In the genomic region with DNA sequence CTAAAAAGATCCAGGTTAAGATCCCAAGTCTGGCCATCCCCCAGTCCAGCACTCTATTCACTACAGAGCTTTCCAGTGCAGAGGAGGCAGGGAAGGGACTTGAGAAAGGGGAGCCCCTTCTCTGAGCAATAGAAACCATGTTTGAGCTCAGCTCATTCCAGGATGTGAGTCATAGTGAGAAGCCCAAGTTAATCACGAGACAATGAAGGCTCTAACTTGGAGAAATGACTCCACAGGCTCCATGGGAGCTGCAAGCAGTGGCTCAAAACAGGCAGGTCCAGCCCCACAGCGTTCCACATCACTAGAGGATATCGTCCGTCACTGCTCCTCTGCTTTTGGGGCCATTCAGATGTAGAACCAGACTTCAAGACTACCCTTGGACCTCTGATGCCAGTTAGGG, we compare ENCODE assay signal across 11 cellular contexts. TPM values are rescaled to one million over a fixed set of nuclear protein-coding genes. Genes with fewer than 3 reads are reported as not detected.
DNase-seq lines count a peak whose midpoint lies in the region; TF ChIP-seq lines count a peak whose summit lies in the region.
"Had no signal": no experiment of that assay in that cellular context is flagged by ENCODE, and none has a peak within 500 bp of the region (broad histone marks: within the 10 kb centered on the region; RNA-seq: fewer than 3 reads in every experiment).

No MANE protein-coding gene starts in this region.

- TF ChIP-seq CTCF in RWPE1 (conservative IDR thresholded peaks at IDR 0.05; ENCODE audit: low read depth) (no peak), smooth muscle cell (IDR thresholded peaks at IDR 0.05; ENCODE audit: borderline replicate concordance, insufficient read depth, poor library complexity, severe bottlenecking) (no peak)

- peaks cover 3% of the 10 kb centered on the region for H3K27me3 ChIP-seq in smooth muscle cell (ENCODE audit: low read depth)
- H3K27me3 ChIP-seq: ascending aorta, BLaER1 had no signal

- peak overlapping the region; percentile 60 for H3K4me2 ChIP-seq in smooth muscle cell
- H3K4me2 ChIP-seq: BLaER1 had no signal

- no peak overlapping the region for H3K4me3 ChIP-seq in smooth muscle cell
- H3K4me3 ChIP-seq: ascending aorta, BLaER1, suprapubic skin had no signal

- H2AFZ ChIP-seq in smooth muscle cell (ENCODE audit: low read depth) = peak overlapping the region; percentile 42

- no peaks in the 10 kb centered on the region for H3K36me3 ChIP-seq in smooth muscle cell (ENCODE audit: low read depth)
- H3K36me3 ChIP-seq: ascending aorta, BLaER1, suprapubic skin had no signal

- H3K4me1 Mint-ChIP-seq in activated CD4-positive, alpha-beta memory T cell treated with anti-CD3 and anti-CD28 coated beads for 36 hours (ENCODE audit: low read depth) = peaks cover 8% of the 10 kb centered on the region
- peaks cover 14% of the 10 kb centered on the region for H3K4me1 Mint-ChIP-seq in activated CD4-positive, alpha-beta memory T cell treated with anti-CD3 and anti-CD28 coated beads, Interleukin-2, amount 10 ng/mL, durations not matched to agents 7 days and 5 days

- H3F3A ChIP-seq in smooth muscle cell (ENCODE audit: low read depth) = no peaks in the 10 kb centered on the region

- 38% methylated on average over 4 of the region's 4 CpGs for WGBS in smooth muscle cell (ENCODE audit: low lambda C conversion rate)

- H3K4me3 Mint-ChIP-seq in activated CD4-positive, alpha-beta memory T cell treated with anti-CD3 and anti-CD28 coated beads for 36 hours = no peak overlapping the region
- no peak overlapping the region for H3K4me3 Mint-ChIP-seq in activated CD4-positive, alpha-beta memory T cell treated with anti-CD3 and anti-CD28 coated beads, Interleukin-2, amount 10 ng/mL, durations not matched to agents 7 days and 5 days

- intact Hi-C loops in activated CD4-positive, alpha-beta memory T cell treated with anti-CD3 and anti-CD28 coated beads for 36 hours (cut with micrococcal nuclease) = loop anchor here (2.0 to 5.0 kb wide), 3 partner anchors 50 to 215 kb away; no protein-coding TSS in a partner anchor

- H3K27ac ChIP-seq in RWPE1 = peak overlapping the region; percentile 64
- peak overlapping the region; percentile 52 for H3K27ac ChIP-seq in epithelial cell of prostate
- H3K27ac ChIP-seq in smooth muscle cell (ENCODE audit: low read depth) = peak overlapping the region; percentile 41
- H3K27ac ChIP-seq: ascending aorta, BLaER1, suprapubic skin had no signal

- H3K9ac ChIP-seq in smooth muscle cell (ENCODE audit: low read depth) = no peak overlapping the region
- H3K9ac ChIP-seq: BLaER1 had no signal

- peak; percentile 35 for DNase-seq in activated CD4-positive, alpha-beta memory T cell treated with anti-CD3 and anti-CD28 coated beads for 36 hours
- DNase-seq in activated CD4-positive, alpha-beta memory T cell treated with anti-CD3 and anti-CD28 coated beads, Interleukin-2, amount 10 ng/mL, durations not matched to agents 7 days and 5 days = no peak
- DNase-seq in RWPE1 (ENCODE audit: low spot score) (peak; percentile 75), epithelial cell of prostate (ENCODE audit: low read depth, low spot score) (peak; percentile 56), smooth muscle cell (lab: John Stamatoyannopoulos, UW; ENCODE audit: unreplicated experiment) (no peak), NCI-H82 (lab: John Stamatoyannopoulos, UW) (no peak), HEK293T (ENCODE audit: extremely low spot score) (no peak), HuH-7.5 (ENCODE audit: low spot score) (no peak)

- H4K20me1 ChIP-seq in smooth muscle cell (ENCODE audit: low read depth) = no peaks in the 10 kb centered on the region
- H4K20me1 ChIP-seq: BLaER1 had no signal

- H3K36me3 Mint-ChIP-seq in activated CD4-positive, alpha-beta memory T cell treated with anti-CD3 and anti-CD28 coated beads for 36 hours = no peaks in the 10 kb centered on the region
- H3K36me3 Mint-ChIP-seq in activated CD4-positive, alpha-beta memory T cell treated with anti-CD3 and anti-CD28 coated beads, Interleukin-2, amount 10 ng/mL, durations not matched to agents 7 days and 5 days (ENCODE audit: low read depth) = no peaks in the 10 kb centered on the region

- CTCF ChIA-PET in activated CD4-positive, alpha-beta memory T cell treated with anti-CD3 and anti-CD28 coated beads for 36 hours (lab: Charles Lee) = interaction anchor here (0.7 to 1.5 kb wide), 4 partner anchors 65 to 267 kb away, joined by 3 to 10 read pairs (median 4); no protein-coding TSS in a partner anchor
- CTCF ChIA-PET in activated CD4-positive, alpha-beta memory T cell treated with anti-CD3 and anti-CD28 coated beads, Interleukin-2, amount 10 ng/mL, durations not matched to agents 7 days and 5 days (lab: Charles Lee) = interaction anchor here (1.3 to 1.6 kb wide), 2 partner anchors 65 to 210 kb away, joined by 3 to 6 read pairs; no protein-coding TSS in a partner anchor
- CTCF ChIA-PET in RWPE1 (lab: Yijun Ruan, JAX) = interaction anchor here (0.5 to 1.2 kb wide), 3 partner anchors 59 to 380 kb away, joined by 3 to 5 read pairs (median 3); no protein-coding TSS in a partner anchor
- CTCF ChIA-PET in HEK293T (lab: Yijun Ruan, JAX) = interaction anchor here (0.8 kb wide), 1 partner anchor 49 kb away, joined by 3 read pairs; no protein-coding TSS in a partner anchor

- H3K9me3 Mint-ChIP-seq in activated CD4-positive, alpha-beta memory T cell treated with anti-CD3 and anti-CD28 coated beads for 36 hours = peaks cover 25% of the 10 kb centered on the region
- H3K9me3 Mint-ChIP-seq in activated CD4-positive, alpha-beta memory T cell treated with anti-CD3 and anti-CD28 coated beads, Interleukin-2, amount 10 ng/mL, durations not matched to agents 7 days and 5 days = peaks cover 8% of the 10 kb centered on the region

- POLR2A ChIA-PET in activated CD4-positive, alpha-beta memory T cell treated with anti-CD3 and anti-CD28 coated beads for 36 hours (lab: Charles Lee) = no interaction called here
- POLR2A ChIA-PET in activated CD4-positive, alpha-beta memory T cell treated with anti-CD3 and anti-CD28 coated beads, Interleukin-2, amount 10 ng/mL, durations not matched to agents 7 days and 5 days (lab: Charles Lee) = no interaction called here
- POLR2A ChIA-PET in RWPE1 (lab: Yijun Ruan, JAX; ENCODE audit: low non-redundant PET) (interaction anchor here (0.6 kb wide), 1 partner anchor 1122 kb away, joined by 3 read pairs; no protein-coding TSS in a partner anchor), HEK293T (lab: Yijun Ruan, JAX) (no interaction called here)

- no peaks in the 10 kb centered on the region for H3K4me1 ChIP-seq in smooth muscle cell (ENCODE audit: low read depth)
- H3K4me1 ChIP-seq: ascending aorta, BLaER1, suprapubic skin had no signal

- H3K79me2 ChIP-seq in smooth muscle cell (ENCODE audit: low read depth) = no peaks in the 10 kb centered on the region

- no peak overlapping the region for H3K27ac Mint-ChIP-seq in activated CD4-positive, alpha-beta memory T cell treated with anti-CD3 and anti-CD28 coated beads for 36 hours
- no peak overlapping the region for H3K27ac Mint-ChIP-seq in activated CD4-positive, alpha-beta memory T cell treated with anti-CD3 and anti-CD28 coated beads, Interleukin-2, amount 10 ng/mL, durations not matched to agents 7 days and 5 days

- no peaks in the 10 kb centered on the region for H3K9me3 ChIP-seq in smooth muscle cell (replicated peaks; ENCODE audit: low read depth)

- peaks cover 18% of the 10 kb centered on the region for H3K27me3 Mint-ChIP-seq in activated CD4-positive, alpha-beta memory T cell treated with anti-CD3 and anti-CD28 coated beads for 36 hours
- H3K27me3 Mint-ChIP-seq in activated CD4-positive, alpha-beta memory T cell treated with anti-CD3 and anti-CD28 coated beads, Interleukin-2, amount 10 ng/mL, durations not matched to agents 7 days and 5 days = peaks cover 34% of the 10 kb centered on the region

TF ChIP-seq in HEK293T, 16 proteins besides CTCF, POLR2A, EP300 and RAD21:
- TF ChIP-seq ELF4 (IDR thresholded peaks at IDR 0.05) = no peak
- no peak for TF ChIP-seq FOXA1 (IDR thresholded peaks at IDR 0.05)
- no peak for TF ChIP-seq HDGF (IDR thresholded peaks at IDR 0.05; ENCODE audit: borderline replicate concordance)
- TF ChIP-seq FOXK2 (IDR thresholded peaks at IDR 0.05) = no peak
- TF ChIP-seq PKNOX1 (IDR thresholded peaks at IDR 0.05) = no peak
- TF ChIP-seq LEF1 (IDR thresholded peaks at IDR 0.05; ENCODE audit: borderline replicate concordance) = no peak
- no peak for TF ChIP-seq SUZ12 (IDR thresholded peaks at IDR 0.05)
- TF ChIP-seq ARNT (IDR thresholded peaks at IDR 0.05) = no peak
- no peak for TF ChIP-seq L3MBTL2 (conservative IDR thresholded peaks at IDR 0.05)
- no peak for TF ChIP-seq CTBP1 (IDR thresholded peaks at IDR 0.05; ENCODE audit: borderline replicate concordance)
- no peak for TF ChIP-seq ZNF384 (IDR thresholded peaks at IDR 0.05)

RNA-seq across cellular contexts. Expression of gene CAMK2N1, which starts 59.1 kb away (rescaled TPM):
- total RNA-seq in activated CD4-positive, alpha-beta memory T cell treated with anti-CD3 and anti-CD28 coated beads for 36 hours = under 1 TPM; 0.81 to 0.87 TPM
- under 1 TPM; 0.63 to 0.88 TPM for total RNA-seq in activated CD4-positive, alpha-beta memory T cell treated with anti-CD3 and anti-CD28 coated beads, Interleukin-2, amount 10 ng/mL, durations not matched to agents 7 days and 5 days
- total RNA-seq in smooth muscle cell = 13.2 and 15.9 TPM in 2 replicates
- 11.0 TPM in 2 replicates for polyA plus RNA-seq in smooth muscle cell

Comparison
In these comparisons a context has a peak if more than half of its experiments do, and no peak if none do; other contexts are left out.
1. DNase-seq: peak in activated CD4-positive, alpha-beta memory T cell treated with anti-CD3 and anti-CD28 coated beads for 36 hours (single experiment), RWPE1 (single experiment) and epithelial cell of prostate (single experiment); none in activated CD4-positive, alpha-beta memory T cell treated with anti-CD3 and anti-CD28 coated beads, Interleukin-2, amount 10 ng/mL, durations not matched to agents 7 days and 5 days (single experiment), smooth muscle cell (single experiment), NCI-H82 (single experiment), HEK293T (single experiment) and HuH-7.5 (single experiment).
2. Peak in every context shown above with its lines, with median percentiles within 50 percentile points of each other: H3K27ac ChIP-seq.